8 cellular contexts compared by ENCODE assay signal in genomic region chr4:143700420-143701352, GRCh38. TPM values are rescaled to one million over a fixed set of nuclear protein-coding genes. Genes with fewer than 3 reads are reported as not detected.
DNase-seq lines count a peak whose midpoint lies in the region; ATAC-seq and TF ChIP-seq lines count a peak whose summit lies in the region.

Gene FREM3 (minus strand): TSS chr4:143700675. CDS start chr4:143700675, 0 bp downstream.

- TF ChIP-seq CTCF in astrocyte of the cerebellum (IDR thresholded peaks at IDR 0.05; ENCODE audit: low read depth, low read length, missing control alignments) (no peak), lower lobe of right lung (IDR thresholded peaks at IDR 0.05) (no peak)

- no peaks in the 10 kb centered on the region for H3K36me3 ChIP-seq in lower lobe of right lung
- H3K36me3 ChIP-seq in urinary bladder (ENCODE audit: insufficient read depth): no peaks in the 10 kb centered on the region

- H3K9me3 ChIP-seq in lower lobe of right lung: no peaks in the 10 kb centered on the region

- H3K4me1 ChIP-seq in lower lobe of right lung: peaks cover 17% of the 10 kb centered on the region
- peaks cover 5% of the 10 kb centered on the region for H3K4me1 ChIP-seq in urinary bladder (ENCODE audit: insufficient read depth)

- H3K27ac ChIP-seq in lower lobe of right lung (no peak within 1 kb of the TSS), urinary bladder (ENCODE audit: low read depth) (no peak within 1 kb of the TSS)

- H3K4me3 ChIP-seq in astrocyte of the cerebellum (ENCODE audit: low read depth, low read length): peak within 1 kb of the TSS; percentile 25
- H3K4me3 ChIP-seq in lower lobe of right lung: peak within 1 kb of the TSS; percentile 42
- peak within 1 kb of the TSS; percentile 40 for H3K4me3 ChIP-seq in urinary bladder (ENCODE audit: low read depth, low read length)

- ATAC-seq in lower lobe of right lung (peak; percentile 42 to 64), GM21390 (IDR thresholded peaks at IDR 0.05; ENCODE audit: unreplicated experiment) (no peak)

- peaks cover 35% of the 10 kb centered on the region for H3K27me3 ChIP-seq in lower lobe of right lung (ENCODE audit: low read depth)

- in situ Hi-C loops in astrocyte of the cerebellum (cut with HindIII; ENCODE audit: low sequenced_read_pairs): no loop called here

- DNase-seq in stimulated activated CD4-positive, alpha-beta T cell treated with anti-CD3 and anti-CD28 coated beads, Interleukin-4, amount 100 ng/mL, for 1 hour: peak; percentile 8
- DNase-seq in stimulated activated CD4-positive, alpha-beta T cell treated with anti-CD3 and anti-CD28 coated beads, Interleukin-12 subunit alpha, Interleukin-12 subunit beta, amount 100 ng/mL, for 4 hours: no peak
- no peak for DNase-seq in astrocyte of the cerebellum (ENCODE audit: low read depth)
- DNase-seq in lower lobe of right lung: no peak
- no peak for DNase-seq in globus pallidus (ENCODE audit: low spot score)
- no peak for DNase-seq in NCI-H2081 treated with DMSO at 0.1 percent for 48 hours (lab: John Stamatoyannopoulos, UW)

- intact Hi-C loops in lower lobe of right lung (cut with DNase I): no loop called here

- WGBS in urinary bladder: 1% methylated on average over 64 of the region's 64 CpGs

RNA-seq across cellular contexts. Expression of gene FREM3, which starts in this region (rescaled TPM):
- total RNA-seq in lower lobe of right lung: 0.38 TPM
- total RNA-seq in urinary bladder: 1.5 TPM
- polyA plus RNA-seq in urinary bladder: 0.13 TPM

Comparison
In these comparisons a context has a peak if more than half of its experiments do, and no peak if none do; other contexts are left out.
1. Peak in ATAC-seq and H3K4me3 ChIP-seq in lower lobe of right lung; RNA of the gene not detected or under 1 TPM.